ENCODE assay signal across 14 cellular contexts in genomic region chr11:115941044-115941443, GRCh38.
"Had no signal": no experiment of that assay in that cellular context is flagged by ENCODE, and none has a peak within 500 bp of the region (broad histone marks: within the 10 kb centered on the region; RNA-seq: fewer than 3 reads in every experiment).

No MANE protein-coding gene starts in this region.

- H3K9me3 Mint-ChIP-seq: activated CD4-positive, alpha-beta T cell treated with anti-CD3 and anti-CD28 coated beads, Interleukin-2, amount 10 ng/mL, durations not matched to agents 7 days and 5 days; activated naive CD8-positive, alpha-beta T cell treated with anti-CD3 and anti-CD28 coated beads for 36 hours; activated T-helper 1 cell treated with anti-CD3 and anti-CD28 coated beads, Interleukin-12 subunit alpha, Interleukin-12 subunit beta, Interleukin-2, Interleukin-4 antibody, amounts not matched to agents 30 ng/mL and 10 ng/mL and 1 ng/mL, durations not matched to agents 14 hours and 24 hours and 36 hours; dendritic cell treated with granulocyte-macrophage colony-stimulating factor and Interleukin-4, amounts not matched to agents 40 ng/mL and 50 ng/mL, for 4 days; neural crest cell had no signal

- H3K27ac Mint-ChIP-seq: activated CD4-positive, alpha-beta T cell treated with anti-CD3 and anti-CD28 coated beads, Interleukin-2, amount 10 ng/mL, durations not matched to agents 7 days and 5 days; activated naive CD8-positive, alpha-beta T cell treated with anti-CD3 and anti-CD28 coated beads for 36 hours; activated T-helper 1 cell treated with anti-CD3 and anti-CD28 coated beads, Interleukin-12 subunit alpha, Interleukin-12 subunit beta, Interleukin-2, Interleukin-4 antibody, amounts not matched to agents 30 ng/mL and 10 ng/mL and 1 ng/mL, durations not matched to agents 14 hours and 24 hours and 36 hours; brain; dendritic cell treated with granulocyte-macrophage colony-stimulating factor and Interleukin-4, amounts not matched to agents 40 ng/mL and 50 ng/mL, for 4 days had no signal

- H3K4me3 Mint-ChIP-seq: activated CD4-positive, alpha-beta T cell treated with anti-CD3 and anti-CD28 coated beads, Interleukin-2, amount 10 ng/mL, durations not matched to agents 7 days and 5 days; activated naive CD8-positive, alpha-beta T cell treated with anti-CD3 and anti-CD28 coated beads for 36 hours; activated T-helper 1 cell treated with anti-CD3 and anti-CD28 coated beads, Interleukin-12 subunit alpha, Interleukin-12 subunit beta, Interleukin-2, Interleukin-4 antibody, amounts not matched to agents 30 ng/mL and 10 ng/mL and 1 ng/mL, durations not matched to agents 14 hours and 24 hours and 36 hours; brain; dendritic cell treated with granulocyte-macrophage colony-stimulating factor and Interleukin-4, amounts not matched to agents 40 ng/mL and 50 ng/mL, for 4 days; neural crest cell had no signal

- ATAC-seq: stimulated activated naive CD8-positive, alpha-beta T cell treated with anti-CD3 and anti-CD28 coated beads, Interleukin-15, Interleukin-2, amounts not matched to agents 100 U/mL and 50 U/mL, for 24 hours had no signal

- H3K36me3 ChIP-seq: gastroesophageal sphincter, transverse colon had no signal

- H3K4me1 ChIP-seq: gastroesophageal sphincter, transverse colon had no signal

- H3K27me3 Mint-ChIP-seq: activated CD4-positive, alpha-beta T cell treated with anti-CD3 and anti-CD28 coated beads, Interleukin-2, amount 10 ng/mL, durations not matched to agents 7 days and 5 days had no signal

- H3K27ac ChIP-seq: gastroesophageal sphincter, transverse colon had no signal

- H3K4me3 ChIP-seq: gastroesophageal sphincter, skin epidermis, transverse colon had no signal

- DNase-seq: activated CD4-positive, alpha-beta T cell treated with anti-CD3 and anti-CD28 coated beads, Interleukin-2, amount 10 ng/mL, durations not matched to agents 7 days and 5 days; activated naive CD8-positive, alpha-beta T cell treated with anti-CD3 and anti-CD28 coated beads for 36 hours; cerebellar nuclear complex; effector memory CD4-positive, alpha-beta T cell; retina; stimulated activated CD4-positive, alpha-beta T cell treated with anti-CD3 and anti-CD28 coated beads, Interleukin-4, amount 100 ng/mL, for 4 hours; stimulated activated naive CD8-positive, alpha-beta T cell treated with anti-CD3 and anti-CD28 coated beads, Interleukin-15, Interleukin-2, amounts not matched to agents 100 U/mL and 50 U/mL, for 24 hours had no signal

- H3K4me1 Mint-ChIP-seq: activated CD4-positive, alpha-beta T cell treated with anti-CD3 and anti-CD28 coated beads, Interleukin-2, amount 10 ng/mL, durations not matched to agents 7 days and 5 days; activated naive CD8-positive, alpha-beta T cell treated with anti-CD3 and anti-CD28 coated beads for 36 hours; neural crest cell had no signal

- H3K9me3 ChIP-seq: gastroesophageal sphincter, transverse colon had no signal

- H3K36me3 Mint-ChIP-seq: activated naive CD8-positive, alpha-beta T cell treated with anti-CD3 and anti-CD28 coated beads for 36 hours; brain had no signal
